ENCODE assay signal across 8 cellular contexts in the genomic region with DNA sequence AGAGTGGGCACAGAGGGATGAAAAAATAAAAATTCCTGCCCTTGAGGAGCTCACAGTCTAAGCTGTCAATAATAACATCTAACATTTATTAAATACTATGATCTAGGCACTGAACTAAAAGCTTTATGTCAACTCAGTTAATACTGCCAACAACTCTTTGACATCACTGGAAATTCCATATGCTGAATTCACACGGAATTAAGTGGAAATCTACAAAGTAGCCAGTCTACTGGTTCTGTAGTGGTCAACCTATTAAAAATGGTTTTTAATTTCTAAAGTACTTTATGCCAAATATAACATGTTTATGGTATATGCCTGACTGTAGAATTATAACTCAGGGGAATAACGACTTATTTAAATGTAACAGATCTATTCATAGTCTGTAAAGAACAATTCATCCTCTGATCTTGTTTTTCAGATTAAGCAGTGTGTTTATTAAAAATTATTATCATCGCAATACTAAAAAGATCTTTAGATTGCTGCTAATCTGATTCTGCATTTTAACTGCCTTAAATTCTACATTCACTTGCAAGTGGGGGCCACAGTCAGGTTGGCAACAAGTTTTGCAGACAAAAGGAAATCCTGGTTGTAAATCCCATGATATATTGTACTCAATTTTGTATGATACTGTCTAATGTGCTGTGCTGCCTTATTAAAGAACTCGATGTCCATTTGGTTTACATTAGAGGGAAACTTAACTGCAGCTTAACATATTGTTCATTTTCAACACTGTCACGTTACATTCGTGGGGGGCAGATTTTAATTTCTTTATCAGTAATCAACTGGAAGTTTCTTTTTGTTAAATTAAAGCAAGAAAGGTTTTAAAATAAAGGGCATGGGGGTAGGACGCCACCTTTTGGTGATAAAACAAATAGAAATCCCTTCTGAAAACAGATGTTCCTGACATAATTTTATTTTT. TPM values are rescaled to one million over a fixed set of nuclear protein-coding genes. Genes with fewer than 3 reads are reported as not detected.
DNase-seq lines count a peak whose midpoint lies in the region; ATAC-seq and TF ChIP-seq lines count a peak whose summit lies in the region.

No MANE protein-coding gene starts in this region.

- DNase-seq in heart right ventricle (peak in 1 of 2 donors; percentile 21), cardiac septum (ENCODE audit: low spot score) (no peak), NCI-H146 (lab: John Stamatoyannopoulos, UW) (peak; percentile 10), body of pancreas (peak in 1 of 4 donors; percentile 21), lung (ENCODE audit: low spot score) (no peak), cortex of kidney (lab: John Stamatoyannopoulos, UW) (no peak), HK-2 (ENCODE audit: unreplicated experiment) (no peak)
- no peak for DNase-seq in activated CD4-positive, CD25-positive, alpha-beta regulatory T cell (lab: John Stamatoyannopoulos, UW)

- no peak overlapping the region for H3K4me3 ChIP-seq in heart right ventricle
- no peak overlapping the region for H3K4me3 ChIP-seq in body of pancreas
- H3K4me3 ChIP-seq in lung, result no peak overlapping the region

- no peaks in the 10 kb centered on the region for H3K36me3 ChIP-seq in heart right ventricle
- no peaks in the 10 kb centered on the region for H3K36me3 ChIP-seq in body of pancreas (replicated peaks in 1 of 2; ENCODE audit: insufficient read depth in 1 of 2, low read depth in 2 of 2)
- H3K36me3 ChIP-seq in lung (ENCODE audit: control insufficient read depth in 2 of 2, insufficient read depth in 2 of 2, low read length in 2 of 2), result no peaks in the 10 kb centered on the region

- H3K27me3 ChIP-seq in heart right ventricle (no peaks in the 10 kb centered on the region), body of pancreas (no peaks in the 10 kb centered on the region), lung (ENCODE audit: control insufficient read depth, insufficient read depth) (no peaks in the 10 kb centered on the region)

- H3K9me3 ChIP-seq in heart right ventricle (peaks cover 0 to 9% (median 0%) of the 10 kb centered on the region in 11 donors), body of pancreas (no peaks in the 10 kb centered on the region), lung (ENCODE audit: control insufficient read depth in 2 of 2, insufficient read depth in 1 of 2, low read length in 1 of 2) (no peaks in the 10 kb centered on the region)

- H3K4me1 ChIP-seq in heart right ventricle (peaks cover 0 to 25% (median 18%) of the 10 kb centered on the region in 9 donors), body of pancreas (peaks cover 19% of the 10 kb centered on the region), lung (ENCODE audit: control insufficient read depth in 2 of 2, insufficient read depth in 2 of 2, low read length in 2 of 2) (no peaks in the 10 kb centered on the region)

- peak; percentile 63 to 90 (median 78) for TF ChIP-seq CTCF in heart right ventricle (IDR thresholded peaks at IDR 0.05)
- peak; percentile 62 to 81 (median 73) for TF ChIP-seq CTCF in body of pancreas (IDR thresholded peaks at IDR 0.05)
- peak; percentile 43 for TF ChIP-seq CTCF in lung (IDR thresholded peaks at IDR 0.05; ENCODE audit: control extremely low read depth, extremely low read depth)

- intact Hi-C loops in heart right ventricle (cut with DNase I) (loop anchor here in 8 of 10 donors (1.0 to 10.0 kb wide), 20 partner anchors 141 to 1055 kb away; no protein-coding TSS in a partner anchor), cardiac septum (cut with DNase I) (loop anchor here (1.0 to 5.0 kb wide), 3 partner anchors 580 to 1034 kb away; no protein-coding TSS in a partner anchor), body of pancreas (cut with DNase I) (no loop called here)

- no peak for TF ChIP-seq POLR2A in body of pancreas (IDR thresholded peaks at IDR 0.05)

- WGBS in heart right ventricle, 2 donors, result 26 to 28% methylated on average over 7 of the region's 7 CpGs
- 15 to 22% methylated on average over 7 of the region's 7 CpGs for WGBS in body of pancreas, 2 donors
- WGBS in lung, 2 donors, result 19 to 21% methylated on average over 7 of the region's 7 CpGs

- ATAC-seq in heart right ventricle (no peak), body of pancreas (no peak), lung (ENCODE audit: insufficient read depth, low FRiP score) (no peak)

- H3K27ac ChIP-seq in heart right ventricle, result peak overlapping the region in 8 of 10 donors; percentile 95 to 99 (median 98)
- peak overlapping the region; percentile 7 to 100 (median 97) for H3K27ac ChIP-seq in body of pancreas
- no peak overlapping the region for H3K27ac ChIP-seq in lung (ENCODE audit: low read depth in 1 of 2, low read length in 1 of 2)

RNA-seq across cellular contexts. Expression of a gene that starts 2.6 kb away (rescaled TPM):
- 10 to 100 TPM; 36.1 to 56.0 (median 46.1) TPM for total RNA-seq in heart right ventricle
- 10 to 100 TPM in 1 of 2 donors, 1 to 10 TPM in 1; 4.8 to 26.0 TPM for polyA plus RNA-seq in heart right ventricle
- total RNA-seq in cardiac septum, result 53.2 TPM
- total RNA-seq in body of pancreas, result 10 to 100 TPM; 85.7 to 86.1 TPM
- 100 to 1,000 TPM; 121 to 287 TPM for total RNA-seq in lung
- 10 to 100 TPM; 13.8 to 26.5 TPM for polyA plus RNA-seq in lung

Comparison
In these comparisons a context has a peak if more than half of its experiments do, and no peak if none do; other contexts are left out.
1. H3K27ac ChIP-seq: peak in heart right ventricle (8 of 10) and body of pancreas (4 of 4); none in lung (0 of 2).
2. Peak in every context shown above with its lines, with median percentiles within 50 percentile points of each other: CTCF ChIP-seq.